ENCODE assay signal across 9 cellular contexts in genomic region chr15:31365655-31366127, GRCh38. TPM values are rescaled to one million over a fixed set of nuclear protein-coding genes. Genes with fewer than 3 reads are reported as not detected.
A peak's percentile ranks its signal among the peaks of the same experiment; 100 is the strongest.
DNase-seq lines count a peak whose midpoint lies in the region; FAIRE-seq lines count a peak whose summit lies in the region.
"Had no signal": no experiment of that assay in that cellular context is flagged by ENCODE, and none has a peak within 500 bp of the region (broad histone marks: within the 10 kb centered on the region; RNA-seq: fewer than 3 reads in every experiment).

No MANE protein-coding gene starts in this region.

- no peak for FAIRE-seq in RCC 7860 (lab: Jason Lieb, UNC)
- FAIRE-seq: A204.1 had no signal

- no peaks in the 10 kb centered on the region for H3K27me3 ChIP-seq in layer of hippocampus (ENCODE audit: control insufficient read depth, insufficient read depth, low read length)

- H3K27me3 Mint-ChIP-seq in IgD-negative memory B cell: no peaks in the 10 kb centered on the region

- H3K4me3 Mint-ChIP-seq in IgD-negative memory B cell: peak overlapping the region; percentile 76 to 95 (median 88)

- no peaks in the 10 kb centered on the region for H3K9me3 Mint-ChIP-seq in IgD-negative memory B cell

- peaks cover 2% of the 10 kb centered on the region for H3K36me3 Mint-ChIP-seq in IgD-negative memory B cell

- H3K4me1 Mint-ChIP-seq in IgD-negative memory B cell: peaks cover 52 to 83% (median 76%) of the 10 kb centered on the region in 3 donors

- peak; percentile 94 for DNase-seq in NK-92 treated with Interleukin-12 subunit alpha and Interleukin-12 subunit beta, amount 100 ng/mL, for 24 hours (lab: John Stamatoyannopoulos, UW)
- DNase-seq in NK-92 (lab: John Stamatoyannopoulos, UW; ENCODE audit: unreplicated experiment): no peak
- peak; percentile 67 for DNase-seq in activated CD4-positive, alpha-beta T cell treated with anti-CD3 and anti-CD28 coated beads for 1 hour
- DNase-seq in caudate nucleus (lab: John Stamatoyannopoulos, UW): peak; percentile 18 to 97 (median 87)
- DNase-seq in stimulated activated CD4-positive, alpha-beta T cell treated with anti-CD3 and anti-CD28 coated beads, Interleukin-1b, Interleukin-23, amount 100 ng/mL, for 48 hours: peak; percentile 86
- no peak for DNase-seq in RCC 7860 (ENCODE audit: low spot score)

- H3K27ac Mint-ChIP-seq in IgD-negative memory B cell: peak overlapping the region; percentile 88 to 96 (median 91)

- H3K27ac ChIP-seq in caudate nucleus (ENCODE audit: low read depth, low read length) (peak overlapping the region; percentile 96), layer of hippocampus (ENCODE audit: low read depth, low read length) (peak overlapping the region; percentile 93)

RNA-seq across cellular contexts. Expression of gene KLF13, which starts 39.1 kb away (rescaled TPM):
- polyA plus RNA-seq in IgD-negative memory B cell: 81.4 TPM

Comparison
In these comparisons a context has a peak if more than half of its experiments do, and no peak if none do; other contexts are left out.
1. DNase-seq: peak in NK-92 treated with Interleukin-12 subunit alpha and Interleukin-12 subunit beta, amount 100 ng/mL, for 24 hours (single experiment), activated CD4-positive, alpha-beta T cell treated with anti-CD3 and anti-CD28 coated beads for 1 hour (single experiment), caudate nucleus (61 of 61) and stimulated activated CD4-positive, alpha-beta T cell treated with anti-CD3 and anti-CD28 coated beads, Interleukin-1b, Interleukin-23, amount 100 ng/mL, for 48 hours (single experiment); none in NK-92 (single experiment) and RCC 7860 (single experiment).